ENCODE assay signal across 8 cellular contexts in genomic region chr15:63277893-63278505, GRCh38. TPM values are rescaled to one million over a fixed set of nuclear protein-coding genes. Genes with fewer than 3 reads are reported as not detected.
DNase-seq lines count a peak whose midpoint lies in the region; ATAC-seq and TF ChIP-seq lines count a peak whose summit lies in the region.

No MANE protein-coding gene starts in this region.

- intact Hi-C loops in prostate gland (cut with DNase I) = loop anchor here (2.0 kb wide), 1 partner anchor 89 kb away; the partner anchor contains the start of gene RAB8B

- DNase-seq in NCI-H510A treated with DMSO at 0.1 percent for 48 hours (lab: John Stamatoyannopoulos, UW) (peak; percentile 31), NCI-H510A (lab: John Stamatoyannopoulos, UW) (no peak), SJSA1 (ENCODE audit: low read depth in 1 of 2, low spot score in 2 of 2) (no peak), foreskin fibroblast (peak in 1 of 2 donors; percentile 44), prostate gland (ENCODE audit: low spot score) (peak; percentile 51)

- TF ChIP-seq CTCF in foreskin fibroblast (IDR thresholded peaks at IDR 0.05; ENCODE audit: low read depth, low read length) (no peak), prostate gland (IDR thresholded peaks at IDR 0.05) (no peak)

- ATAC-seq in HG03039 (IDR thresholded peaks at IDR 0.05; ENCODE audit: unreplicated experiment) (no peak), GM18520 (IDR thresholded peaks at IDR 0.05; ENCODE audit: unreplicated experiment) (no peak), GM18861 (IDR thresholded peaks at IDR 0.05; ENCODE audit: unreplicated experiment) (no peak)

- H3K27ac ChIP-seq in SJSA1 = peak overlapping the region; percentile 87
- H3K27ac ChIP-seq in prostate gland = peak overlapping the region; percentile 92 to 96

- H3K4me1 ChIP-seq in SJSA1 (replicated peaks) = peaks cover 17% of the 10 kb centered on the region
- no peaks in the 10 kb centered on the region for H3K4me1 ChIP-seq in prostate gland (replicated peaks)

- H3K9me3 ChIP-seq in SJSA1 (replicated peaks) (0 out of 2 replicates have a peak, but pooled peaks cover 2% of the 10 kb centered on the region), prostate gland (no peaks in the 10 kb centered on the region)

- H3K36me3 ChIP-seq in SJSA1 = peaks cover 22% of the 10 kb centered on the region
- no peaks in the 10 kb centered on the region for H3K36me3 ChIP-seq in prostate gland

- H3K27me3 ChIP-seq in SJSA1 (replicated peaks) (no peaks in the 10 kb centered on the region), prostate gland (replicated peaks; ENCODE audit: insufficient read depth) (no peaks in the 10 kb centered on the region)

- H3K4me3 ChIP-seq in SJSA1 (peak overlapping the region; percentile 92), foreskin fibroblast (ENCODE audit: low read depth in 1 of 2, low read length in 2 of 2) (peak overlapping the region; percentile 83 to 87), prostate gland (peak overlapping the region; percentile 90 to 97)

- 6% methylated on average over 20 of the region's 20 CpGs for WGBS in prostate gland

- TF ChIP-seq POLR2A in prostate gland (IDR thresholded peaks at IDR 0.05) = no peak

RNA-seq across cellular contexts. Expression of gene APH1B, which starts 0.6 kb away (rescaled TPM):
- total RNA-seq in SJSA1 (2014; rRNA removed; shearing (Covaris generic)) = 24.1 and 26.8 TPM in 2 replicates
- total RNA-seq in prostate gland = 10 to 100 TPM; 20.0 to 35.0 TPM

Comparison
In these comparisons a context has a peak if more than half of its experiments do, and no peak if none do; other contexts are left out.
1. DNase-seq: peak in NCI-H510A treated with DMSO at 0.1 percent for 48 hours (single experiment) and prostate gland (single experiment); none in NCI-H510A (single experiment) and SJSA1 (0 of 2).
2. Peak in every context shown above with its lines, with median percentiles within 50 percentile points of each other: H3K4me3 ChIP-seq.